In genomic region chr12:68231229-68231628, GRCh38 we compare ENCODE assay signal across 2 cellular contexts.
TF ChIP-seq lines count a peak whose summit lies in the region.

No MANE protein-coding gene starts in this region.

TF ChIP-seq in SK-N-SH, 30 proteins besides CTCF, POLR2A, EP300 and RAD21 (continued from another document):
- TF ChIP-seq ZBTB33 (IDR thresholded peaks at IDR 0.05; ENCODE audit: borderline replicate concordance, low read depth) (no peak), USF1 (IDR thresholded peaks at IDR 0.05; ENCODE audit: borderline replicate concordance, low read depth) (no peak), POLR2AphosphoS5 (IDR thresholded peaks at IDR 0.05; ENCODE audit: low read depth, low read length) (no peak)
TF ChIP-seq in SK-N-SH: peak in this region for 0.

TF ChIP-seq in SK-N-SH treated with all-trans-retinoic acid at 6 μM for 48 hours, 23 proteins besides CTCF, POLR2A, EP300 and RAD21 (continued from another document):
- no peak for TF ChIP-seq TSHZ2 (CRISPR knock-in tag; IDR thresholded peaks at IDR 0.05)
- no peak for TF ChIP-seq ARNTL (CRISPR knock-in tag; IDR thresholded peaks at IDR 0.05; ENCODE audit: borderline replicate concordance, low read depth)
TF ChIP-seq in SK-N-SH treated with all-trans-retinoic acid at 6 μM for 48 hours: peak in this region for 0.
